20 cellular contexts compared by ENCODE assay signal in genomic region chr16:5581963-5582362, GRCh38.
"Had no signal": no experiment of that assay in that cellular context is flagged by ENCODE, and none has a peak within 500 bp of the region (broad histone marks: within the 10 kb centered on the region; RNA-seq: fewer than 3 reads in every experiment).

No MANE protein-coding gene starts in this region.

- H3K36me3 ChIP-seq: esophagus squamous epithelium, gastroesophageal sphincter, left ventricle myocardium inferior, ovary, right atrium auricular region, sigmoid colon, uterus had no signal

- H3K36me3 Mint-ChIP-seq: immature natural killer cell; naive thymus-derived CD4-positive, alpha-beta T cell; type B pancreatic cell had no signal

- H3K27ac ChIP-seq: esophagus squamous epithelium, gastroesophageal sphincter, left ventricle myocardium inferior, ovary, right atrium auricular region, sigmoid colon, skin epidermis, uterus had no signal

- H3K27me3 Mint-ChIP-seq: dendritic cell treated with granulocyte-macrophage colony-stimulating factor and Interleukin-4, amounts not matched to agents 40 ng/mL and 50 ng/mL, for 4 days had no signal

- H3K4me1 ChIP-seq: esophagus squamous epithelium, gastroesophageal sphincter, left ventricle myocardium inferior, right atrium auricular region, sigmoid colon, uterus had no signal

- DNase-seq: esophagus squamous epithelium; foreskin fibroblast; immature natural killer cell; left ventricle myocardium inferior; mesenchymal stem cell; naive thymus-derived CD4-positive, alpha-beta T cell; ovary; sigmoid colon; stimulated activated CD4-positive, alpha-beta T cell treated with anti-CD3 and anti-CD28 coated beads, Interleukin-2, amount 100 ng/mL, for 24 hours; stimulated activated naive CD4-positive, alpha-beta T cell treated with Interleukin-2 at 50 U/mL for 16 hours; uterus had no signal

- H3K9me3 Mint-ChIP-seq: dendritic cell treated with granulocyte-macrophage colony-stimulating factor and Interleukin-4, amounts not matched to agents 40 ng/mL and 50 ng/mL, for 4 days; immature natural killer cell; neural crest cell; type B pancreatic cell had no signal

- H3K27me3 ChIP-seq: esophagus squamous epithelium, ovary, right atrium auricular region, uterus had no signal

- H3K4me3 ChIP-seq: esophagus squamous epithelium, gastroesophageal sphincter, left ventricle myocardium inferior, lung, ovary, right atrium auricular region, sigmoid colon, skin epidermis, uterus had no signal

- H3K4me3 Mint-ChIP-seq: dendritic cell treated with granulocyte-macrophage colony-stimulating factor and Interleukin-4, amounts not matched to agents 40 ng/mL and 50 ng/mL, for 4 days; immature natural killer cell; naive thymus-derived CD4-positive, alpha-beta T cell; neural crest cell; type B pancreatic cell had no signal

- FAIRE-seq: colon, keratinocyte had no signal

- H3K4me1 Mint-ChIP-seq: immature natural killer cell, neural crest cell had no signal

- H3K27ac Mint-ChIP-seq: dendritic cell treated with granulocyte-macrophage colony-stimulating factor and Interleukin-4, amounts not matched to agents 40 ng/mL and 50 ng/mL, for 4 days; immature natural killer cell; naive thymus-derived CD4-positive, alpha-beta T cell; type B pancreatic cell had no signal

- H3K9me3 ChIP-seq: esophagus squamous epithelium, gastroesophageal sphincter, left ventricle myocardium inferior, ovary, right atrium auricular region, sigmoid colon, uterus had no signal
